ENCODE assay signal across 8 cellular contexts in genomic region chr13:26557051-26557392, GRCh38. TPM values are rescaled to one million over a fixed set of nuclear protein-coding genes. Genes with fewer than 3 reads are reported as not detected.
A peak's percentile ranks its signal among the peaks of the same experiment; 100 is the strongest.
DNase-seq lines count a peak whose midpoint lies in the region; ATAC-seq, FAIRE-seq and TF ChIP-seq lines count a peak whose summit lies in the region.

No MANE protein-coding gene starts in this region.

- intact Hi-C loops in naive thymus-derived CD4-positive, alpha-beta T cell (cut with micrococcal nuclease): no loop called here

- no peak for FAIRE-seq in bronchial epithelial cell (lab: Jason Lieb, UNC)

- no peak for TF ChIP-seq CTCF in bronchial epithelial cell (IDR thresholded peaks at IDR 0.05; ENCODE audit: insufficient read depth, low read length, severe bottlenecking)

- H3K9me3 ChIP-seq in naive thymus-derived CD4-positive, alpha-beta T cell (ENCODE audit: control insufficient read depth in 2 of 3, low read length in 3 of 3): no peaks in the 10 kb centered on the region

- no peak overlapping the region for H3K27ac Mint-ChIP-seq in naive thymus-derived CD4-positive, alpha-beta T cell

- H3K27me3 ChIP-seq in bronchial epithelial cell (ENCODE audit: control insufficient read depth, insufficient read depth, low read length): no peaks in the 10 kb centered on the region
- peaks cover 0 to 6% of the 10 kb centered on the region in 2 donors for H3K27me3 ChIP-seq in naive thymus-derived CD4-positive, alpha-beta T cell (ENCODE audit: control insufficient read depth in 2 of 2, insufficient read depth in 2 of 2, low read length in 2 of 2)

- CTCF ChIA-PET in naive thymus-derived CD4-positive, alpha-beta T cell (lab: Charles Lee): no interaction called here

- peaks cover 41 to 49% (median 45%) of the 10 kb centered on the region in 5 donors for H3K27me3 Mint-ChIP-seq in naive thymus-derived CD4-positive, alpha-beta T cell

- POLR2A ChIA-PET in naive thymus-derived CD4-positive, alpha-beta T cell (lab: Charles Lee): no interaction called here

- no peak overlapping the region for H3K27ac ChIP-seq in naive thymus-derived CD4-positive, alpha-beta T cell (ENCODE audit: low read depth, low read length)

- H3K4me3 ChIP-seq in bronchial epithelial cell (ENCODE audit: low read depth, low read length): peak overlapping the region; percentile 34
- no peak overlapping the region for H3K4me3 ChIP-seq in naive thymus-derived CD4-positive, alpha-beta T cell (ENCODE audit: low read length)

- no peaks in the 10 kb centered on the region for H3K4me1 ChIP-seq in naive thymus-derived CD4-positive, alpha-beta T cell (ENCODE audit: control insufficient read depth in 2 of 2, insufficient read depth in 2 of 2, low read length in 2 of 2)

- peaks cover 3 to 18% (median 15%) of the 10 kb centered on the region in 7 donors for H3K4me1 Mint-ChIP-seq in naive thymus-derived CD4-positive, alpha-beta T cell

- no peaks in the 10 kb centered on the region for H3K36me3 ChIP-seq in bronchial epithelial cell (ENCODE audit: control insufficient read depth, insufficient read depth, low read length)
- no peaks in the 10 kb centered on the region for H3K36me3 ChIP-seq in naive thymus-derived CD4-positive, alpha-beta T cell (ENCODE audit: control insufficient read depth in 2 of 3, insufficient read depth in 3 of 3, low read length in 3 of 3)

- peaks cover 0 to 7% (median 0%) of the 10 kb centered on the region in 11 donors for H3K9me3 Mint-ChIP-seq in naive thymus-derived CD4-positive, alpha-beta T cell

- ATAC-seq in GM18502 (IDR thresholded peaks at IDR 0.05; ENCODE audit: poor library complexity, unreplicated experiment) (peak; percentile 17), HG03064 (IDR thresholded peaks at IDR 0.05; ENCODE audit: low read depth, unreplicated experiment) (peak; percentile 33)
- ATAC-seq in naive thymus-derived CD4-positive, alpha-beta T cell: peak; percentile 26

- H3K4me3 Mint-ChIP-seq in naive thymus-derived CD4-positive, alpha-beta T cell: peak overlapping the region; percentile 5 to 70 (median 44)

- no peak for DNase-seq in bronchial epithelial cell (ENCODE audit: low read depth)
- DNase-seq in naive thymus-derived CD4-positive, alpha-beta T cell: no peak
- DNase-seq in NCI-H128 (lab: John Stamatoyannopoulos, UW; ENCODE audit: unreplicated experiment): no peak
- no peak for DNase-seq in dermis blood vessel endothelial cell
- no peak for DNase-seq in activated CD8-positive, alpha-beta memory T cell treated with anti-CD3 and anti-CD28 coated beads for 24 hours
- no peak for DNase-seq in Kasumi-1 (lab: John Stamatoyannopoulos, UW)

- no peaks in the 10 kb centered on the region for H3K36me3 Mint-ChIP-seq in naive thymus-derived CD4-positive, alpha-beta T cell

RNA-seq across cellular contexts. Expression of gene WASF3, which starts 0.5 kb away (rescaled TPM):
- total RNA-seq in bronchial epithelial cell (4.5 and 5.5 TPM in 2 replicates), dermis blood vessel endothelial cell (19.4 and 35.9 TPM in 2 replicates)
- total RNA-seq in naive thymus-derived CD4-positive, alpha-beta T cell: under 1 TPM in 2 of 5 experiments, not detected in 3; 0.08 to 0.20 TPM
- not detected for polyA plus RNA-seq in naive thymus-derived CD4-positive, alpha-beta T cell
